32 cellular contexts compared by ENCODE assay signal in the genomic region with DNA sequence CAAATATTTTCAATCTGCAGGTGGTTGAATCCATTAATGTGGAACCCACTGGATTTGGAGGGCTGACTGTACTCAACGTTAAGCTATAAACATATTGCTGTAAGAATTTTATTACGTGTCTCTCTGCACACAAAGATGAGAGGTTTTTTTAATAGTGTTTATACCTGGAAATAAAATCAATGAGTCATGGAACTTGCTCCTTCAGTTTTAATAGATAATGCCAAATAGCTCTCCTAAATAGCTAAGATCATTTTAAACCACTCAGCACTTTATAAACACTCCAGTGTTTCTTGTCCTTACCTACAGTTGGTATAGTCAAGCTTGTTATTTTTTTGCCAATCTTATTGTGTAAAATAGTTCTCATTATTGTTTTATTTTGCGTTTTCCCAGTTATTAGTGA.
"Had no signal": no experiment of that assay in that cellular context is flagged by ENCODE, and none has a peak within 500 bp of the region (broad histone marks: within the 10 kb centered on the region; RNA-seq: fewer than 3 reads in every experiment).

No MANE protein-coding gene starts in this region.

- DNase-seq: cortex of kidney; effector memory CD8-positive, alpha-beta T cell; erythroblast; esophagus squamous epithelium; foreskin melanocyte; glutamatergic neuron; heart right ventricle; hippocampal formation; left cardiac atrium; left ventricle myocardium superior; lower lobe of right lung; mesenchymal stem cell; mucosa of descending colon; naive B cell; stimulated activated CD4-positive, alpha-beta T cell treated with anti-CD3 and anti-CD28 coated beads, Interleukin-12 subunit alpha, Interleukin-12 subunit beta, amount 100 ng/mL, for 4 hours; stimulated activated CD4-positive, alpha-beta T cell treated with anti-CD3 and anti-CD28 coated beads, Interleukin-1b, Interleukin-23, amount 100 ng/mL, for 48 hours; stimulated activated CD4-positive, alpha-beta T cell treated with anti-CD3 and anti-CD28 coated beads, Interleukin-4, amount 100 ng/mL, for 1 hour; stimulated activated CD8-positive, alpha-beta memory T cell treated with anti-CD3 and anti-CD28 coated beads, Interleukin-4, amount 100 ng/mL, for 48 hours; stimulated activated naive CD4-positive, alpha-beta T cell; stimulated activated naive CD8-positive, alpha-beta T cell treated with anti-CD3 and anti-CD28 coated beads, Interleukin-15, amount 100 ng/mL, for 72 hours; transverse colon; upper lobe of right lung; uterus had no signal

- H3K4me2 ChIP-seq: smooth muscle cell had no signal

- H3K4me1 Mint-ChIP-seq: mesothelial cell of epicardium; naive B cell; neural crest cell; stimulated activated naive CD8-positive, alpha-beta T cell treated with anti-CD3 and anti-CD28 coated beads, Interleukin-15, amount 100 ng/mL, for 72 hours had no signal

- H3K27ac Mint-ChIP-seq: effector memory CD8-positive, alpha-beta T cell; mesothelial cell of epicardium; naive B cell; natural killer cell treated with Interleukin-12 subunit alpha and Interleukin-12 subunit beta and Interleukin-15 and Interleukin-18, amount 100 ng/mL, for 72 hours; progenitor cell of endocrine pancreas; stimulated activated naive CD8-positive, alpha-beta T cell treated with anti-CD3 and anti-CD28 coated beads, Interleukin-15, amount 100 ng/mL, for 72 hours had no signal

- H3K36me3 ChIP-seq: esophagus squamous epithelium, heart right ventricle, lower lobe of right lung, neutrophil, suprapubic skin, transverse colon, upper lobe of right lung, uterus had no signal

- H3K9me3 ChIP-seq: esophagus squamous epithelium, lower lobe of right lung, mucosa of descending colon, neutrophil, suprapubic skin, transverse colon, upper lobe of right lung, uterus had no signal

- H3K27me3 Mint-ChIP-seq: effector memory CD8-positive, alpha-beta T cell; naive B cell; natural killer cell treated with Interleukin-12 subunit alpha and Interleukin-12 subunit beta and Interleukin-15 and Interleukin-18, amount 100 ng/mL, for 72 hours; progenitor cell of endocrine pancreas; stimulated activated naive CD8-positive, alpha-beta T cell treated with anti-CD3 and anti-CD28 coated beads, Interleukin-15, amount 100 ng/mL, for 72 hours had no signal

- H3K27me3 ChIP-seq: esophagus squamous epithelium, heart right ventricle, neutrophil, suprapubic skin, transverse colon, upper lobe of right lung, uterus had no signal

- H3K4me3 ChIP-seq: esophagus squamous epithelium, heart right ventricle, lower lobe of right lung, mucosa of descending colon, smooth muscle cell, suprapubic skin, transverse colon, upper lobe of right lung, uterus had no signal

- H3K36me3 Mint-ChIP-seq: mesothelial cell of epicardium; naive B cell; natural killer cell treated with Interleukin-12 subunit alpha and Interleukin-12 subunit beta and Interleukin-15 and Interleukin-18, amount 100 ng/mL, for 72 hours had no signal

- H3K4me3 Mint-ChIP-seq: effector memory CD8-positive, alpha-beta T cell; mesothelial cell of epicardium; naive B cell; natural killer cell treated with Interleukin-12 subunit alpha and Interleukin-12 subunit beta and Interleukin-15 and Interleukin-18, amount 100 ng/mL, for 72 hours; neural crest cell; stimulated activated naive CD8-positive, alpha-beta T cell treated with anti-CD3 and anti-CD28 coated beads, Interleukin-15, amount 100 ng/mL, for 72 hours had no signal

- ATAC-seq: effector memory CD8-positive, alpha-beta T cell; heart right ventricle; left cardiac atrium; left ventricle myocardium superior; mucosa of descending colon; natural killer cell treated with Interleukin-12 subunit alpha and Interleukin-12 subunit beta and Interleukin-15 and Interleukin-18, amount 100 ng/mL, for 72 hours; sciatic nerve; stimulated activated naive CD8-positive, alpha-beta T cell treated with anti-CD3 and anti-CD28 coated beads, Interleukin-15, amount 100 ng/mL, for 72 hours; upper lobe of right lung had no signal

- H3K9ac ChIP-seq: parathyroid adenoma had no signal

- H2AFZ ChIP-seq: parathyroid adenoma had no signal

- H3K4me1 ChIP-seq: esophagus squamous epithelium, heart right ventricle, lower lobe of right lung, parathyroid adenoma, suprapubic skin, transverse colon, upper lobe of right lung, uterus had no signal

- H3K27ac ChIP-seq: esophagus squamous epithelium, heart right ventricle, lower lobe of right lung, neutrophil, parathyroid adenoma, suprapubic skin, transverse colon, upper lobe of right lung, uterus had no signal
